In genomic region chr11:74276581-74276980, GRCh38 we compare ENCODE assay signal across 1 cellular context.
TF ChIP-seq lines count a peak whose summit lies in the region.

No MANE protein-coding gene starts in this region.

TF ChIP-seq in WTC11, 78 proteins besides CTCF, POLR2A, EP300 and RAD21 (continued from another document):
- TF ChIP-seq PREB (CRISPR knock-in tag; IDR thresholded peaks at IDR 0.05; ENCODE audit: borderline replicate concordance): no peak
